In the genomic region with DNA sequence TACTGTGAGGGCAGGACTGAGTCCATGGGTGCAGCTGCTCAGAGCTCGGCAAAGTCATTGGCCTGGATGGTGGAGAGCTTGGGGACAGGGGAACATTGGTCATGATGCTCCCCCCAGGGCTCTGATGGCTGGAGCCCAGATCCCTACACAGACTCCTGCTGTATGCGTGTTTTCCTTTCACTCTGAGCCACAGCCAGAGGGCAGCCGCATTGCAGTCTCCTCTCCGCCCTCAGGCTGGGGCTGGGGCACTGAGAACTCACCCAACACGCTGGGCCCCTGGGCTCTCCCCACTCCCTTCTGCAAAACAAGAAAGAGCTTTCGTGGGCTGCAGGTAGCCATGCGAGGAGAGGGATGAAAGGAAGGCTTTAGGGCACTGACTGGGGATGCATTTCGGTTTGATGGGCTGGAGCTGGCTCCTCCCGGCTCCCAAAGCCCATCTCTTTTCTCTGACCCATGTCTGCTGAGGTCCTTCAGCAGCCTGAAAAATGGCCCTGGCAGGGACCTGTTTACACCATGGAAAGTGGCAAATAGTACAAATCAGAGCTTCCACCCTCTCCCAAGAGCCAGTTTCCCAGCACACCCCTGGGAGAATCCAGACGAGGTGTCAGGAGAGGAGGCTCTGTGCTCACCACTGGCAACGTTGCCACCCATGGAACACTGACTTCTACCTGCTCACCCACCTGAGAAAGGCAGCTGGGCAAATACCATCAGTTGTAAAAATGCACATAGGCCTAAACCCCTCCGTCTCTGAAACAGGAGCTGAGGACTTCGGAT, we compare ENCODE assay signal across 1 cellular context.
TF ChIP-seq lines count a peak whose summit lies in the region.

No MANE protein-coding gene starts in this region.

TF ChIP-seq in HepG2, 621 proteins besides CTCF, POLR2A, EP300 and RAD21:
- peak; percentile 28 for TF ChIP-seq STAG1 (CRISPR knock-in tag; IDR thresholded peaks at IDR 0.05)
- no peak for TF ChIP-seq ATM (IDR thresholded peaks at IDR 0.05; ENCODE audit: borderline replicate concordance)
